In the genomic region with DNA sequence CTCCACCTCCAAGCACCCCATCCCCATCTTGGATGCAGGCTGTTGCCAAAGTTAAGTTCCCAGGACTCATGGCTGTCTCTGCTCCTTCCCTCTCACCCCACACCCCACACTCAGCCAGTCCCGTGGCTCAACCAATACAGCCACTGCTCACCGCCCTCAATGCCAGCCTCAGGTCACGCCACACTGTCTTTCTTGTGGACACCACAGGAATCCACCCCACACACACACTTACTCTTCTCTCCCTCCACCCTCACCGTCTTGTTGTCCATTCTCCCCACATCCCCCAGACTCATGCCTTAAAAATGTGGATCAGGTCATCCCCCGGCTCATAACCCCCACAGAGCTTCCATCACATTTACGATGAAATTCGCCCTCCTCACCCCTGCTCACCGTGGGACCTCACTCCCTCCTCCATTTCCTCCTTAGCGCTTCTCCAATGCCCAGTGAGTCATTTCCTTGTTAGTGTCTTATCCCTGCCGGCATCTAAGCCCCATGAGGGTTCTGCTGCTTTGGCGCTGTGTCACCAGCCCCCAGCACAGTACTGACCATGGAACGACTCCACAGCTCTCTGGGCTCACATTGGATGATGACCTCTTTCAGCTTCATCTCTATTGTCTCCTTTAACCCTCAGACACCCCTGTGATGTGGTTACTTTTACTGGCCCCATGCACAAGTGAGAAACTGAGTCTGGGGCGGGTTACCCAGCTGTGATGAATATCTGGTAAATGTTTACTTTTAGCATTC, we compare ENCODE assay signal across 10 cellular contexts. TPM values are rescaled to one million over a fixed set of nuclear protein-coding genes. Genes with fewer than 3 reads are reported as not detected.
A peak's percentile ranks its signal among the peaks of the same experiment; 100 is the strongest.
DNase-seq lines count a peak whose midpoint lies in the region; ATAC-seq and TF ChIP-seq lines count a peak whose summit lies in the region.
"Had no signal": no experiment of that assay in that cellular context is flagged by ENCODE, and none has a peak within 500 bp of the region (broad histone marks: within the 10 kb centered on the region; RNA-seq: fewer than 3 reads in every experiment).

No MANE protein-coding gene starts in this region.

- peak; percentile 4 to 27 for DNase-seq in Kasumi-1 (lab: John Stamatoyannopoulos, UW)
- DNase-seq in breast epithelium (ENCODE audit: low spot score in 2 of 2) = no peak
- DNase-seq in mesenteric fat pad (ENCODE audit: low spot score) = peak; percentile 57
- DNase-seq in tibial artery = no peak
- DNase-seq in activated effector memory CD4-positive, alpha-beta T cell treated with Interleukin-2 at 50 U/mL for 16 hours = no peak
- no peak for DNase-seq in activated CD8-positive, alpha-beta memory T cell treated with anti-CD3 and anti-CD28 coated beads, Interleukin-2, amount 10 ng/mL, durations not matched to agents 7 days and 5 days
- DNase-seq: stimulated activated CD4-positive, alpha-beta T cell treated with anti-CD3 and anti-CD28 coated beads, Interleukin-12 subunit alpha, Interleukin-12 subunit beta, amount 100 ng/mL, for 4 hours had no signal

- H3K27ac Mint-ChIP-seq in activated CD8-positive, alpha-beta memory T cell treated with anti-CD3 and anti-CD28 coated beads, Interleukin-2, amount 10 ng/mL, durations not matched to agents 7 days and 5 days = no peak overlapping the region

- H3K4me3 ChIP-seq in breast epithelium = peak overlapping the region in 1 of 3 donors; percentile 21
- H3K4me3 ChIP-seq in tibial artery = no peak overlapping the region

- H3K27ac ChIP-seq in C4-2B (peak overlapping the region; percentile 75), breast epithelium (peak overlapping the region; percentile 82 to 93), tibial artery (no peak overlapping the region)

- intact Hi-C loops in breast epithelium (cut with DNase I; ENCODE audit: low total_unique reads) = no loop called here
- intact Hi-C loops in tibial artery (cut with DNase I; ENCODE audit: low total_unique reads) = no loop called here

- ATAC-seq in activated CD8-positive, alpha-beta memory T cell treated with anti-CD3 and anti-CD28 coated beads, Interleukin-2, amount 10 ng/mL, durations not matched to agents 7 days and 5 days = no peak
- ATAC-seq in GM21526 (IDR thresholded peaks at IDR 0.05; ENCODE audit: low FRiP score, unreplicated experiment) = no peak
- ATAC-seq: activated CD4-positive, CD25-positive, alpha-beta regulatory T cell treated with anti-CD3 and anti-CD28 coated beads, Interleukin-2, amount 50 U/mL, for 24 hours had no signal

- H3K36me3 ChIP-seq in breast epithelium = no peaks in the 10 kb centered on the region
- no peaks in the 10 kb centered on the region for H3K36me3 ChIP-seq in tibial artery

- H3K4me1 Mint-ChIP-seq in activated CD8-positive, alpha-beta memory T cell treated with anti-CD3 and anti-CD28 coated beads, Interleukin-2, amount 10 ng/mL, durations not matched to agents 7 days and 5 days = no peaks in the 10 kb centered on the region

- H3K27me3 ChIP-seq in breast epithelium (no peaks in the 10 kb centered on the region), tibial artery (peaks cover 0 to 14% of the 10 kb centered on the region in 2 donors)

- CTCF ChIA-PET in activated CD8-positive, alpha-beta memory T cell treated with anti-CD3 and anti-CD28 coated beads, Interleukin-2, amount 10 ng/mL, durations not matched to agents 7 days and 5 days (lab: Charles Lee) = interaction anchor here (1.3 to 1.7 kb wide), 2 partner anchors 12 to 71 kb away, joined by 6 to 7 read pairs; no protein-coding TSS in a partner anchor

- no peak overlapping the region for H3K4me3 Mint-ChIP-seq in activated CD8-positive, alpha-beta memory T cell treated with anti-CD3 and anti-CD28 coated beads, Interleukin-2, amount 10 ng/mL, durations not matched to agents 7 days and 5 days

- no peaks in the 10 kb centered on the region for H3K36me3 Mint-ChIP-seq in activated CD8-positive, alpha-beta memory T cell treated with anti-CD3 and anti-CD28 coated beads, Interleukin-2, amount 10 ng/mL, durations not matched to agents 7 days and 5 days

- TF ChIP-seq CTCF in C4-2B (conservative IDR thresholded peaks at IDR 0.05) (no peak), breast epithelium (IDR thresholded peaks at IDR 0.05) (no peak), tibial artery (IDR thresholded peaks at IDR 0.05) (no peak)

- H3K4me1 ChIP-seq in breast epithelium (peaks cover 5 to 7% of the 10 kb centered on the region in 2 donors), tibial artery (peaks cover 0 to 12% (median 5%) of the 10 kb centered on the region in 4 donors)

- no peak for TF ChIP-seq POLR2A in breast epithelium (IDR thresholded peaks at IDR 0.05)

- no peaks in the 10 kb centered on the region for H3K9me3 Mint-ChIP-seq in activated CD8-positive, alpha-beta memory T cell treated with anti-CD3 and anti-CD28 coated beads, Interleukin-2, amount 10 ng/mL, durations not matched to agents 7 days and 5 days (ENCODE audit: low read depth)

- H3K9me3 ChIP-seq in breast epithelium = no peaks in the 10 kb centered on the region
- H3K9me3 ChIP-seq in tibial artery = no peaks in the 10 kb centered on the region

- peaks cover 30% of the 10 kb centered on the region for H3K27me3 Mint-ChIP-seq in activated CD8-positive, alpha-beta memory T cell treated with anti-CD3 and anti-CD28 coated beads, Interleukin-2, amount 10 ng/mL, durations not matched to agents 7 days and 5 days

RNA-seq across cellular contexts. Expression of a gene that starts 13.8 kb away (rescaled TPM):
- total RNA-seq in breast epithelium = 100 to 1,000 TPM in 2 of 3 donors, 10 to 100 TPM in 1; 15.5 to 242 (median 223) TPM
- total RNA-seq in mesenteric fat pad = 7.3 TPM
- not detected for total RNA-seq in activated CD8-positive, alpha-beta memory T cell treated with anti-CD3 and anti-CD28 coated beads, Interleukin-2, amount 10 ng/mL, durations not matched to agents 7 days and 5 days

Comparison
In these comparisons a context has a peak if more than half of its experiments do, and no peak if none do; other contexts are left out.
1. H3K27ac ChIP-seq: peak in C4-2B (single experiment) and breast epithelium (2 of 2); none in tibial artery (0 of 2).
2. DNase-seq: peak in Kasumi-1 (2 of 2) and mesenteric fat pad (single experiment); none in breast epithelium (0 of 2), tibial artery (0 of 2), activated effector memory CD4-positive, alpha-beta T cell treated with Interleukin-2 at 50 U/mL for 16 hours (single experiment) and activated CD8-positive, alpha-beta memory T cell treated with anti-CD3 and anti-CD28 coated beads, Interleukin-2, amount 10 ng/mL, durations not matched to agents 7 days and 5 days (single experiment).